22 cellular contexts compared by ENCODE assay signal in the genomic region with DNA sequence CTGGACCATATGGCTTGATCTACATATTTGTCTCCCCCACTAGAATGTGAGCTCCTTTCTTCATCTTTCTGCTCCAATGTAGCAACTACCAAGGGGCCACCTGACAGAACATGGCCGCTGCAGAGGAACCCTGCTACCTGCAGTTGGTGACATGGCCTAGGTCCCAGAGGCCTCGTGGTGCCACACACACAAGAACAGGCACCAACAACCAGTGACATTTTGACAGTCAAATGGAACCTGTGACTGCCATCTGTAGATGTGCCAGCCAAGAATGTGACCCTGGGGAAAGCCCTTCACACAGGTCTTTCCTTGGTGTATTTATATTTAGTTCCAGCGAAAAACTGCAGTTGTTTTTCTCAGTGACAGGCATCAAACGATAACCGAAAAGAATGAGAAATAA.
"Had no signal": no experiment of that assay in that cellular context is flagged by ENCODE, and none has a peak within 500 bp of the region (broad histone marks: within the 10 kb centered on the region; RNA-seq: fewer than 3 reads in every experiment).

No MANE protein-coding gene starts in this region.

- H3K4me3 ChIP-seq: body of pancreas, colonic mucosa, mucosa of descending colon, ovary, smooth muscle cell, tibial artery had no signal

- H3K36me3 Mint-ChIP-seq: immature natural killer cell, naive B cell had no signal

- H3K27ac Mint-ChIP-seq: activated CD4-positive, alpha-beta T cell treated with anti-CD3 and anti-CD28 coated beads, Interleukin-2, amount 10 ng/mL, durations not matched to agents 24 days and 14 days; immature natural killer cell; naive B cell had no signal

- DNase-seq: activated CD4-positive, alpha-beta T cell treated with anti-CD3 and anti-CD28 coated beads, Interleukin-2, amount 10 ng/mL, durations not matched to agents 24 days and 14 days; activated CD8-positive, alpha-beta memory T cell treated with anti-CD3 and anti-CD28 coated beads, Interleukin-2, amount 50 U/mL, for 4 hours; activated effector memory CD4-positive, alpha-beta T cell treated with Interleukin-2 at 50 U/mL for 16 hours; activated naive CD4-positive, alpha-beta T cell treated with anti-CD3 and anti-CD28 coated beads, Interleukin-2, amount 50 U/mL, for 16 hours; activated T-cell treated with anti-CD3 and anti-CD28 coated beads, Interleukin-2, amount 50 U/mL, for 48 hours; body of pancreas; caudate nucleus; colonic mucosa; erythroblast; immature natural killer cell; kidney glomerular epithelial cell; mesenchymal stem cell; mucosa of descending colon; naive B cell; ovary; stimulated activated CD4-positive, alpha-beta T cell treated with anti-CD3 and anti-CD28 coated beads, Interleukin-4, amount 100 ng/mL, for 24 hours; stimulated activated naive CD4-positive, alpha-beta T cell; T1000; tibial artery had no signal

- H3K4me1 ChIP-seq: colonic mucosa had no signal

- ATAC-seq: body of pancreas, mucosa of descending colon, sciatic nerve, SK-N-SH treated with all-trans-retinoic acid at 6 μM for 48 hours had no signal

- H3K27me3 ChIP-seq: body of pancreas, colonic mucosa, tibial artery had no signal

- H3K27ac ChIP-seq: body of pancreas, colonic mucosa, ovary, tibial artery had no signal

- H3K9me3 ChIP-seq: body of pancreas, colonic mucosa, mucosa of descending colon, ovary, tibial artery had no signal

- H3K36me3 ChIP-seq: colonic mucosa, ovary, tibial artery had no signal

- H3K9me3 Mint-ChIP-seq: activated CD4-positive, alpha-beta T cell treated with anti-CD3 and anti-CD28 coated beads, Interleukin-2, amount 10 ng/mL, durations not matched to agents 24 days and 14 days had no signal

- H3K4me3 Mint-ChIP-seq: activated CD4-positive, alpha-beta T cell treated with anti-CD3 and anti-CD28 coated beads, Interleukin-2, amount 10 ng/mL, durations not matched to agents 24 days and 14 days; immature natural killer cell; naive B cell had no signal

- H3K4me2 ChIP-seq: smooth muscle cell had no signal

- H3K4me1 Mint-ChIP-seq: activated CD4-positive, alpha-beta T cell treated with anti-CD3 and anti-CD28 coated beads, Interleukin-2, amount 10 ng/mL, durations not matched to agents 24 days and 14 days; immature natural killer cell had no signal

- H3K27me3 Mint-ChIP-seq: naive B cell had no signal
